In genomic region chr11:107707128-107707760, GRCh38 we compare ENCODE assay signal across 1 cellular context.
TF ChIP-seq lines count a peak whose summit lies in the region.

No MANE protein-coding gene starts in this region.

TF ChIP-seq in SK-N-SH, 30 proteins besides CTCF, POLR2A, EP300 and RAD21 (continued from another document):
- TF ChIP-seq ZBTB33 (IDR thresholded peaks at IDR 0.05; ENCODE audit: borderline replicate concordance, low read depth) (no peak), JUND (IDR thresholded peaks at IDR 0.05) (no peak), REST (IDR thresholded peaks at IDR 0.05; ENCODE audit: low read depth, low read length) (no peak), NRF1 (IDR thresholded peaks at IDR 0.05; ENCODE audit: low read depth, low read length) (no peak), TCF12 (IDR thresholded peaks at IDR 0.05) (no peak), POLR2AphosphoS5 (IDR thresholded peaks at IDR 0.05; ENCODE audit: low read depth, low read length) (no peak), USF1 (IDR thresholded peaks at IDR 0.05; ENCODE audit: borderline replicate concordance, low read depth) (no peak), MAX (IDR thresholded peaks at IDR 0.05; ENCODE audit: low read depth) (no peak), SMC3 (IDR thresholded peaks at IDR 0.05; ENCODE audit: low read depth, low read length) (no peak), USF2 (IDR thresholded peaks at IDR 0.05; ENCODE audit: borderline replicate concordance, low read depth, low read length) (no peak), TEAD4 (IDR thresholded peaks at IDR 0.05; ENCODE audit: borderline replicate concordance, insufficient read depth) (no peak), ELF1 (IDR thresholded peaks at IDR 0.05) (no peak), FOXM1 (IDR thresholded peaks at IDR 0.05; ENCODE audit: low read depth) (no peak)
